In genomic region chr1:41902125-41902524, GRCh38 we compare ENCODE assay signal across 11 cellular contexts. TPM values are rescaled to one million over a fixed set of nuclear protein-coding genes. Genes with fewer than 3 reads are reported as not detected.
DNase-seq lines count a peak whose midpoint lies in the region; ATAC-seq and TF ChIP-seq lines count a peak whose summit lies in the region.
"Had no signal": no experiment of that assay in that cellular context is flagged by ENCODE, and none has a peak within 500 bp of the region (broad histone marks: within the 10 kb centered on the region; RNA-seq: fewer than 3 reads in every experiment).

No MANE protein-coding gene starts in this region.

- H3K27ac ChIP-seq in spleen, result peak overlapping the region in 6 of 8 donors; percentile 27 to 76 (median 36)

- CTCF ChIA-PET in T-cell (lab: Charles Lee), result interaction anchor here in 1 of 2 donors (1.3 kb wide), 1 partner anchor 18 kb away, joined by 3 read pairs; no protein-coding TSS in a partner anchor

- H3K36me3 ChIP-seq in spleen, result no peaks in the 10 kb centered on the region

- no peaks in the 10 kb centered on the region for H3K36me3 Mint-ChIP-seq in activated T-cell treated with anti-CD3 and anti-CD28 coated beads, Interleukin-2, amount 50 U/mL, for 24 hours (ENCODE audit: low read depth)
- peaks cover 3% of the 10 kb centered on the region for H3K36me3 Mint-ChIP-seq in T-cell
- H3K36me3 Mint-ChIP-seq: CD14-positive monocyte had no signal

- H3K4me3 Mint-ChIP-seq in activated T-cell treated with anti-CD3 and anti-CD28 coated beads, Interleukin-2, amount 50 U/mL, for 24 hours, result no peak overlapping the region
- peak overlapping the region in 2 of 3 donors; percentile 41 to 64 for H3K4me3 Mint-ChIP-seq in T-cell
- H3K4me3 Mint-ChIP-seq: CD14-positive monocyte had no signal

- TF ChIP-seq CTCF in spleen (IDR thresholded peaks at IDR 0.05 in 8 of 11, conservative IDR thresholded peaks at IDR 0.05 in 3 of 11), result no peak

- H3K9me3 Mint-ChIP-seq in activated T-cell treated with anti-CD3 and anti-CD28 coated beads, Interleukin-2, amount 50 U/mL, for 24 hours, result no peaks in the 10 kb centered on the region
- no peaks in the 10 kb centered on the region for H3K9me3 Mint-ChIP-seq in T-cell
- H3K9me3 Mint-ChIP-seq: CD14-positive monocyte had no signal

- no peak for DNase-seq in activated T-cell treated with anti-CD3 and anti-CD28 coated beads, Interleukin-2, amount 50 U/mL, for 24 hours
- DNase-seq in activated T-cell treated with anti-CD3 and anti-CD28 coated beads for 4 hours (no peak), T-cell (no peak), glomerular endothelial cell (ENCODE audit: extremely low read depth, low read depth, low spot score) (peak; percentile 78), spleen (no peak), pons (ENCODE audit: low spot score) (no peak), NCI-H510A (lab: John Stamatoyannopoulos, UW) (no peak)
- DNase-seq: activated CD4-positive, alpha-beta T cell treated with anti-CD3 and anti-CD28 coated beads for 1 hour; NCI-H2171 had no signal

- peak overlapping the region in 1 of 8 donors; percentile 1 for H3K4me3 ChIP-seq in spleen

- H3K27ac Mint-ChIP-seq in activated T-cell treated with anti-CD3 and anti-CD28 coated beads, Interleukin-2, amount 50 U/mL, for 24 hours, result peak overlapping the region; percentile 41
- H3K27ac Mint-ChIP-seq in T-cell, result peak overlapping the region; percentile 82 to 88

- WGBS in spleen, 5 donors, result 27 to 45% (median 33%) methylated on average over 3 of the region's 3 CpGs

- no peaks in the 10 kb centered on the region for H3K27me3 Mint-ChIP-seq in activated T-cell treated with anti-CD3 and anti-CD28 coated beads, Interleukin-2, amount 50 U/mL, for 24 hours
- no peaks in the 10 kb centered on the region for H3K27me3 Mint-ChIP-seq in T-cell

- no peaks in the 10 kb centered on the region for H3K27me3 ChIP-seq in spleen (replicated peaks in 1 of 7)

- TF ChIP-seq POLR2A in spleen (IDR thresholded peaks at IDR 0.05), result no peak

- ATAC-seq in T-cell (replicated peaks in 1 of 4) (no peak), GM19023 (IDR thresholded peaks at IDR 0.05; ENCODE audit: unreplicated experiment) (no peak)

- H3K4me1 ChIP-seq in spleen, result peaks cover 21 to 67% (median 49%) of the 10 kb centered on the region in 6 donors

- peaks cover 64% of the 10 kb centered on the region for H3K4me1 Mint-ChIP-seq in activated T-cell treated with anti-CD3 and anti-CD28 coated beads, Interleukin-2, amount 50 U/mL, for 24 hours (ENCODE audit: low read depth)
- H3K4me1 Mint-ChIP-seq in T-cell, result peaks cover 74 to 85% (median 84%) of the 10 kb centered on the region in 3 donors

- POLR2A ChIA-PET in T-cell (lab: Charles Lee), result interaction anchor here in 1 of 2 donors (0.6 kb wide), 1 partner anchor 1489 kb away, joined by 7 read pairs; no protein-coding TSS in a partner anchor

- H3K9me3 ChIP-seq in spleen, result no peaks in the 10 kb centered on the region

- intact Hi-C loops in spleen (cut with DNase I; ENCODE audit: low total_unique reads), result no loop called here

RNA-seq across cellular contexts. Expression of gene HIVEP3, which starts 16.6 kb away (rescaled TPM):
- total RNA-seq in T-cell, result 10 to 100 TPM in 1 of 5 donors, 1 to 10 TPM in 4; 7.0 to 15.3 (median 8.8) TPM
- 6.3 and 7.6 TPM in 2 replicates for total RNA-seq in glomerular endothelial cell
- 10 to 100 TPM in 4 of 7 donors, 1 to 10 TPM in 3; 5.6 to 21.2 (median 11.0) TPM for total RNA-seq in spleen
- 1 to 10 TPM; 2.4 to 4.7 (median 2.5) TPM for polyA plus RNA-seq in spleen
